In the genomic region with DNA sequence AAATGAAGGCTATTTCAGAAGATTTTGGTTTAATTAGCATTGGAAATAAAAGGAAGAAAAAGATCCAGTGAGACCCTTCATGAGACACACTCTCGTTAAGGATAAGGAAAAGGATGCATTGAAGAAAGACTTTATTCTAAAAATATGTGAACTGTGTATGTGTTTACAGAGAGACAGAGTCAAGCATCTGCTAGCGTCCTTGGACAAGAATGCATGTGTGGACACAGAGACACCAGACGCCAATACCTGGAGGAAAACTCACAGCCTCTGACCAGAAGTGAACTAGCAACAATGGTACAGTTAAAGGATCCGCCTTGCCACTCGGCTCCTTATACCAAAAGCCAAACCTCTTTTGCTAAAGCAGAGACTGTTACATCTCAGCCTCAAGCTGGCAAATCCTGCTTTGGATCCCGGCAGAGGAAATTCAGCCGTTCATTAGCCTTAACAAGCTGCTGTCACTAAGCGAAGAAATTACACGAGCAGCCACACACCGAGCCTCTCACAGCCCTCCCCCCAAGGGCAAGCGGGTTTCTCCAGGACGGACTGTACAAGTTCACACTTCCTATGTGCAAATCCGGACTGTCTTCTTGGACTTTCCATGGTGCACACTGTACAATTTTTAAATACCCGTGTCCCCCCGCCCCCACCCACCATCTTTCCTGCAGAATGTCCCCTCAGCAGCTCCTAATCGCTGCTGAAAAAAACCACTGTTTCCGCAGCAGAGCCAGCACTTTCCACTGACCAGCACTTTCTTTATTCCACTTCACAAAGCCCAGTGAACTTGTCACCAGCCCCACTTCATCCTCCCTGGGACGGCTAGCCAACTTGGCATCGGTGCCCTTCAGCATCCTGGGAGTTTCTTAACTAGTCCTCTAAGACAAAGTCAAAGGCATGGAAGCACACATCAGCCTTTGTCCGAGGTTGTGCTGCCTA, we compare ENCODE assay signal across 8 cellular contexts. TPM values are rescaled to one million over a fixed set of nuclear protein-coding genes. Genes with fewer than 3 reads are reported as not detected.
A peak's percentile ranks its signal among the peaks of the same experiment; 100 is the strongest.
DNase-seq lines count a peak whose midpoint lies in the region; ATAC-seq and TF ChIP-seq lines count a peak whose summit lies in the region.

No MANE protein-coding gene starts in this region.

- intact Hi-C loops in left ventricle myocardium superior (cut with micrococcal nuclease) = no loop called here
- intact Hi-C loops in posterior cingulate gyrus (cut with DNase I) = loop anchor here (2.0 to 10.0 kb wide), 5 partner anchors 49 to 362 kb away; no protein-coding TSS in a partner anchor

- DNase-seq in DMS79 treated with DMSO at 0.1 percent for 48 hours (lab: John Stamatoyannopoulos, UW) (peak; percentile 64), M059J (ENCODE audit: low read depth) (peak; percentile 68), amniotic epithelial cell (ENCODE audit: low read depth) (peak; percentile 57), left ventricle myocardium superior (peak; percentile 73), posterior cingulate gyrus (peak; percentile 33 to 89 (median 52)), GM13976 (ENCODE audit: low spot score) (no peak)

- in situ Hi-C loops in GM13976 (cut with MboI; ENCODE audit: low sequenced_read_pairs, unreplicated experiment) = no loop called here

- TF ChIP-seq CTCF in GM13976 (IDR thresholded peaks at IDR 0.05; ENCODE audit: borderline replicate concordance, control extremely low read depth, extremely low read depth, insufficient read depth, missing control alignments) = no peak

- ATAC-seq in left ventricle myocardium superior = peak; percentile 36
- no peak for ATAC-seq in HG02870 (IDR thresholded peaks at IDR 0.05; ENCODE audit: unreplicated experiment)
- ATAC-seq in GM18858 (IDR thresholded peaks at IDR 0.05; ENCODE audit: unreplicated experiment) = no peak

RNA-seq across cellular contexts. Expression of gene KLF7, which starts 1.7 kb away (rescaled TPM):
- total RNA-seq in M059J (2014; rRNA removed; shearing (Covaris generic)) = 7.3 and 11.6 TPM in 2 replicates
- 22.2 TPM for total RNA-seq in left ventricle myocardium superior
